Comparison of ENCODE assay signal across 19 cellular contexts in the genomic region with DNA sequence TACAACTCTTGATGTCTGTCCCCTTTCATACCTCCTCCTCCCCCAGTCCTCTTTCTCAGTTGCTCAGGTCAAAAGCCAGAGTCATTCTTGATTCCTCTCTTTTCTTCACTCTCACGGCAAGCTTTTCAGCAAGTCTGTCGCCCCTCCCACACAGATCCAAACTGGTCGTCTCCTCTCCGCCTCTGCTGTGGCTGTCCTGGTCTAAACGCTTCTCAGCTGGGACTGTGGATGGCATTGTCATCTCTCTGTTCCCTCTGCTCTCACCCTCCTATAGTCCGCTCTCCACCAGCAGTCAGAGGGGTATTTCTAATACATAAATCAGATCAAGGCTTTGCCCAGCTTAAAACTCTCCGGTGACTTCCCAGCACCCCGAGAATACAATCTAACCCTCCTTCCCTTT. TPM values are rescaled to one million over a fixed set of nuclear protein-coding genes. Genes with fewer than 3 reads are reported as not detected.
DNase-seq lines count a peak whose midpoint lies in the region; TF ChIP-seq lines count a peak whose summit lies in the region.
"Had no signal": no experiment of that assay in that cellular context is flagged by ENCODE, and none has a peak within 500 bp of the region (broad histone marks: within the 10 kb centered on the region; RNA-seq: fewer than 3 reads in every experiment).

No MANE protein-coding gene starts in this region.

- no peaks in the 10 kb centered on the region for H3K9me3 Mint-ChIP-seq in activated naive CD4-positive, alpha-beta T cell treated with anti-CD3 and anti-CD28 coated beads, Interleukin-2, amount 50 U/mL, for 24 hours
- peaks cover under 1% of the 10 kb centered on the region for H3K9me3 Mint-ChIP-seq in neural crest cell
- H3K9me3 Mint-ChIP-seq: CD8-positive, alpha-beta memory T cell; IgD-negative memory B cell had no signal

- H3K4me1 Mint-ChIP-seq in activated naive CD4-positive, alpha-beta T cell treated with anti-CD3 and anti-CD28 coated beads, Interleukin-2, amount 50 U/mL, for 24 hours, result no peaks in the 10 kb centered on the region
- H3K4me1 Mint-ChIP-seq in neural crest cell, result peaks cover 33% of the 10 kb centered on the region
- H3K4me1 Mint-ChIP-seq: CD8-positive, alpha-beta memory T cell had no signal

- no peaks in the 10 kb centered on the region for H3K4me1 ChIP-seq in GM23248 (ENCODE audit: insufficient read depth)
- H3K4me1 ChIP-seq: BE2C had no signal

- in situ Hi-C loops in GM23248 (cut with MboI), result no loop called here

- WGBS in GM23248 (ENCODE audit: low coverage in 1 of 2, low lambda C conversion rate in 2 of 2, missing lambda C conversion rate in 2 of 2), 2 experiments, result 25 to 42% methylated on average over 8 of the region's 8 CpGs

- H3K9me2 ChIP-seq in GM23248 (ENCODE audit: insufficient read depth), result no peaks in the 10 kb centered on the region

- H3K4me2 ChIP-seq in GM23248 (ENCODE audit: unreplicated experiment), result no peak overlapping the region

- H3K4me3 ChIP-seq in GM23248, result no peak overlapping the region
- H3K4me3 ChIP-seq: GM12878 had no signal

- H3K27ac Mint-ChIP-seq in activated naive CD4-positive, alpha-beta T cell treated with anti-CD3 and anti-CD28 coated beads, Interleukin-2, amount 50 U/mL, for 24 hours, result peak overlapping the region; percentile 6
- H3K27ac Mint-ChIP-seq in neural crest cell (ENCODE audit: unreplicated experiment), result peak overlapping the region; percentile 35
- H3K27ac Mint-ChIP-seq: CD8-positive, alpha-beta memory T cell; HFFc6; IgD-negative memory B cell had no signal

- H4K20me1 ChIP-seq in GM23248 (ENCODE audit: insufficient read depth), result no peaks in the 10 kb centered on the region

- H3K36me3 ChIP-seq in GM23248 (ENCODE audit: low read depth), result no peaks in the 10 kb centered on the region
- H3K36me3 ChIP-seq: BE2C had no signal

- H3K4me3 Mint-ChIP-seq in activated naive CD4-positive, alpha-beta T cell treated with anti-CD3 and anti-CD28 coated beads, Interleukin-2, amount 50 U/mL, for 24 hours, result no peak overlapping the region
- no peak overlapping the region for H3K4me3 Mint-ChIP-seq in neural crest cell
- H3K4me3 Mint-ChIP-seq: CD8-positive, alpha-beta memory T cell; HFFc6 had no signal

- no peaks in the 10 kb centered on the region for H3K27me3 ChIP-seq in GM23248 (replicated peaks; ENCODE audit: insufficient read depth)

- no peak for DNase-seq in activated naive CD4-positive, alpha-beta T cell treated with anti-CD3 and anti-CD28 coated beads, Interleukin-2, amount 50 U/mL, for 16 hours
- DNase-seq in ecto neural progenitor cell (ENCODE audit: low spot score) (peak; percentile 39), neural crest cell (ENCODE audit: low read depth, low spot score) (no peak), DMS53 (lab: John Stamatoyannopoulos, UW) (no peak), NCI-H2196 treated with DMSO at 0.1 percent for 48 hours (lab: John Stamatoyannopoulos, UW; ENCODE audit: unreplicated experiment) (no peak), GM23248 (no peak)
- no peak for DNase-seq in stimulated activated naive CD4-positive, alpha-beta T cell (lab: John Stamatoyannopoulos, UW)
- DNase-seq: BE2C; CD8-positive, alpha-beta memory T cell; HCEC 1CT; HFFc6 had no signal

- H3K9ac ChIP-seq in GM23248, result no peak overlapping the region

- H3F3A ChIP-seq in GM23248 (ENCODE audit: insufficient read depth), result no peaks in the 10 kb centered on the region

- no peak overlapping the region for H3K27ac ChIP-seq in GM23248

- no peaks in the 10 kb centered on the region for H3K36me3 Mint-ChIP-seq in activated naive CD4-positive, alpha-beta T cell treated with anti-CD3 and anti-CD28 coated beads, Interleukin-2, amount 50 U/mL, for 24 hours
- H3K36me3 Mint-ChIP-seq in neural crest cell (ENCODE audit: low read depth), result no peaks in the 10 kb centered on the region
- H3K36me3 Mint-ChIP-seq: IgD-negative memory B cell had no signal

- no peak overlapping the region for H2AFZ ChIP-seq in GM23248

- no peaks in the 10 kb centered on the region for H3K9me3 ChIP-seq in GM23248 (ENCODE audit: low read depth)
- H3K9me3 ChIP-seq: BE2C, Caco-2 had no signal

- peaks cover 1% of the 10 kb centered on the region for H3K27me3 Mint-ChIP-seq in activated naive CD4-positive, alpha-beta T cell treated with anti-CD3 and anti-CD28 coated beads, Interleukin-2, amount 50 U/mL, for 24 hours
- peaks cover 20% of the 10 kb centered on the region for H3K27me3 Mint-ChIP-seq in neural crest cell (ENCODE audit: low read depth)

- H3K79me2 ChIP-seq in GM23248 (ENCODE audit: insufficient read depth), result no peaks in the 10 kb centered on the region

- no peak for TF ChIP-seq CTCF in neural crest cell (conservative IDR thresholded peaks at IDR 0.05)

RNA-seq across cellular contexts. Expression of a gene that starts 46.8 kb away (rescaled TPM):
- total RNA-seq in neural crest cell, result not detected in 2 replicates
- total RNA-seq in GM23248 (2014; rRNA removed; shearing (Covaris generic)), result not detected in 2 replicates
- polyA plus RNA-seq in GM23248 (2016; fragmentation: Nextera tagmentation; extraction: Ambion mirVana), result not detected in 2 replicates
- total RNA-seq: A172; Caco-2; CD8-positive, alpha-beta memory T cell; Daoy; GM12878; H4; HFFc6; HT1080 had no signal
- polyA plus RNA-seq: CD8-positive, alpha-beta memory T cell; GM12878; IgD-negative memory B cell had no signal
